Comparison of ENCODE assay signal across 1 cellular context in the genomic region with DNA sequence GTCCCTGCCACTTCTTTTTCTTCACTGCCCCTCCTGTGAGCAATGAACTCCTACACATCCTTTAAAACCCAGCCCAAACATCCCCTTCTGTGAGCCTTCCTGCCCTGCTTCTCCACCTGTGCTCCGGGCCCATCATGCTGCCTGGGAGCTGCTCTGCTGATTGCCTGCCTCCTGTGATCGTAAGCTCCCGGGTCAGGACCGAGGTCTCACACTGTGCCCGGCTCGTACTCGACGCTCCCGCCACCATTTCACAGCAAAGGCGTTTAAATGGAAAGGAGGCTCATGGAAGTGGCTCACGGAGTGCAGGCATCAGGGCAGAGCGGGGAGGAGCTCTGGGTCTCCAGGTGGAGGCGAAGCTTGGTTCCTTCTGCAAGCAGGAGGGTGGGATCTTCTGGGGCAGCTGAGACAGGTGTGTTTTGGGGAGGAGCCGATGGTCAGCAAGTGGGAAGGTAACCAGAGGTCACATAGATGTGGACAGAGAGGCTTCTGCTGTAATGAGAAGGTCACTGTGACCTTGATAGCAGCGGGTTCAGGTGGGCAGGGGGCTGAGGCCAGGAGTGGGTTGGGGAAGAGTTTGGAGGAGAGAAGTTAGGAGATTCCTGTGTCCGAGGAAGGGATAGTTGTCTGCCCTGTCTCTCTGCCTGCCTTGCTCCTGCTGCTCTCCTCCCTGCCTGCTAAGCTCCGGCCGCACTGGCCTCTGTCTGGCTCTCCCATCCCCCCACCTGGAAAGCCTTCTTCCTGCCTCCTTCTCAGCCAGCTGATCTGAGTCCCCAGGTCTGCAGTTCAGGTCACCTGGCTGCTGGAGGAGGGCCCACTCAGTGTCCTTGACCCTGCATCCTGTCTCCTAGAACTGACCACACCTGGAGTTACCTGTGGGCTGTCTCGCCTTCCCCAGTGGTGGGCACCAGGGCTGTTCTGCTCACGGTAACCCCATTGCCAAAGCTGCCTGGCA.
TF ChIP-seq lines count a peak whose summit lies in the region.

No MANE protein-coding gene starts in this region.

TF ChIP-seq in H1, 55 proteins besides CTCF, POLR2A, EP300 and RAD21:
- TF ChIP-seq, protein P1, sequence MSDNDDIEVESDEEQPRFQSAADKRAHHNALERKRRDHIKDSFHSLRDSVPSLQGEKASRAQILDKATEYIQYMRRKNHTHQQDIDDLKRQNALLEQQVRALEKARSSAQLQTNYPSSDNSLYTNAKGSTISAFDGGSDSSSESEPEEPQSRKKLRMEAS (IDR thresholded peaks at IDR 0.05) = 0 out of 2 replicates have a peak, but pooled peaks have one; percentile 7
- TF ChIP-seq CBX5 (IDR thresholded peaks at IDR 0.05; ENCODE audit: low read depth, low read length) = no peak
